8 cellular contexts compared by ENCODE assay signal in genomic region chr15:41513282-41514227, GRCh38.
DNase-seq lines count a peak whose midpoint lies in the region; ATAC-seq and TF ChIP-seq lines count a peak whose summit lies in the region.

TSS of gene LTK (minus strand) at chr15:41513827. CDS start at chr15:41513709, 118 bp downstream.

- peak within 1 kb of the TSS; percentile 32 for H3K4me2 ChIP-seq in DOHH2 (ENCODE audit: low read length)

- H3K4me3 ChIP-seq in DOHH2 (ENCODE audit: low read length) = no peak within 1 kb of the TSS
- H3K4me3 ChIP-seq in coronary artery = peak within 1 kb of the TSS; percentile 70
- H3K4me3 ChIP-seq in muscle layer of duodenum (ENCODE audit: low read depth in 1 of 2, low read length in 2 of 2) = peak within 1 kb of the TSS; percentile 46 to 67

- DNase-seq in NCI-H82 (lab: John Stamatoyannopoulos, UW) (peak; percentile 93), coronary artery (ENCODE audit: low spot score) (no peak), KG1 (lab: John Stamatoyannopoulos, UW) (no peak), SIG-M5 treated with dmso at 0.1 percent for 504 hours (lab: John Stamatoyannopoulos, UW; ENCODE audit: unreplicated experiment) (no peak), NCI-H2196 treated with DMSO at 0.1 percent for 48 hours (lab: John Stamatoyannopoulos, UW; ENCODE audit: unreplicated experiment) (no peak)

- no peaks in the 10 kb centered on the region for H3K79me2 ChIP-seq in DOHH2 (ENCODE audit: control insufficient read depth, low read length)

- H3K9me3 ChIP-seq in DOHH2 (ENCODE audit: control insufficient read depth, insufficient read depth, low read length) (no peaks in the 10 kb centered on the region), muscle layer of duodenum (ENCODE audit: control insufficient read depth in 1 of 2, low read length in 2 of 2) (no peaks in the 10 kb centered on the region)

- H4K20me1 ChIP-seq in DOHH2 (ENCODE audit: control insufficient read depth, insufficient read depth, low read depth, low read length) = peaks cover 3% of the 10 kb centered on the region; the same call in 1 of the 2 replicates

- H3K27me3 ChIP-seq in DOHH2 (ENCODE audit: control insufficient read depth, low read length) (peaks cover 25% of the 10 kb centered on the region), muscle layer of duodenum (ENCODE audit: low read depth, low read length) (peaks cover 23% of the 10 kb centered on the region)

- peaks cover 10% of the 10 kb centered on the region; the same call in 1 of the 2 replicates for H3K36me3 ChIP-seq in DOHH2 (ENCODE audit: control insufficient read depth, low read length)
- peaks cover 0 to 10% of the 10 kb centered on the region in 2 donors for H3K36me3 ChIP-seq in muscle layer of duodenum (ENCODE audit: control insufficient read depth in 1 of 2, insufficient read depth in 2 of 2, low read length in 2 of 2)

- no peak for ATAC-seq in HG03139 (IDR thresholded peaks at IDR 0.05; ENCODE audit: unreplicated experiment)

- no peaks in the 10 kb centered on the region for H3K9me2 ChIP-seq in DOHH2 (replicated peaks; ENCODE audit: control insufficient read depth, low read length)

- H3K4me1 ChIP-seq in DOHH2 (ENCODE audit: control insufficient read depth, low read length) (peaks cover 16% of the 10 kb centered on the region), muscle layer of duodenum (ENCODE audit: control insufficient read depth in 1 of 2, insufficient read depth in 2 of 2, low read length in 2 of 2) (peaks cover 4 to 28% of the 10 kb centered on the region in 2 donors)

- no peaks in the 10 kb centered on the region for H3F3A ChIP-seq in DOHH2 (ENCODE audit: control insufficient read depth, insufficient read depth)

- TF ChIP-seq CTCF in DOHH2 (IDR thresholded peaks at IDR 0.05; ENCODE audit: low read depth, low read length, poor library complexity, severe bottlenecking) (no peak), coronary artery (IDR thresholded peaks at IDR 0.05) (no peak)

- H3K27ac ChIP-seq in DOHH2 (ENCODE audit: low read depth, low read length) = no peak within 1 kb of the TSS
- no peak within 1 kb of the TSS for H3K27ac ChIP-seq in coronary artery
- H3K27ac ChIP-seq in muscle layer of duodenum (ENCODE audit: low read length) = no peak within 1 kb of the TSS
